ENCODE assay signal across 9 cellular contexts in the genomic region with DNA sequence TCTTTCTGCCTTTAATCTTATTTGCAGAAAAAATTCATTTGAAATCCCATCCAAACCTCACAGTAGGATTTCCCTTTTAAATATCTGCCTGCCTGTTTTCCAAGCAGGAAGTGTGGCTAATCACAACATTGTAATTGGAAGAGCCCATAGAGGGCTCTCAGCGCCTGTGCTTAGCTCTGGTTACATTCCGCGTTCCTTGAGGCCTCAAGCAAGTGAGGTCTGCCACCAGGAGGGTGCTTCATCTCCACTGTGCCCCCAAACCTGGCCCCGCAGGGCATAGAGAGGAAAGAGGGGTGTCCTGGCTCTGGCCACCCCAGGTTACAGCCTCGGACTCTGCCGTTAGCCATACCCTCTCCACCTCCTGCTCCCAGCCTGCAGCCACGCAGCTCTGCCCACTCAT.
DNase-seq lines count a peak whose midpoint lies in the region; FAIRE-seq and TF ChIP-seq lines count a peak whose summit lies in the region.
"Had no signal": no experiment of that assay in that cellular context is flagged by ENCODE, and none has a peak within 500 bp of the region (broad histone marks: within the 10 kb centered on the region; RNA-seq: fewer than 3 reads in every experiment).

No MANE protein-coding gene starts in this region.

- H3K9ac ChIP-seq in endothelial cell of umbilical vein (replicated peaks; ENCODE audit: extremely low read depth, insufficient read depth, low read length) (no peak overlapping the region), mesenchymal stem cell (ENCODE audit: low read length) (no peak overlapping the region)

- peak; percentile 42 for TF ChIP-seq CTCF in AG09319 (IDR thresholded peaks at IDR 0.05; ENCODE audit: low read depth, low read length)
- TF ChIP-seq CTCF in endothelial cell of umbilical vein (IDR thresholded peaks at IDR 0.05; ENCODE audit: extremely low read depth in 1 of 2, insufficient read depth in 1 of 2, low read depth in 1 of 2, low read length in 2 of 2): no peak
- no peak for TF ChIP-seq CTCF in lower leg skin (IDR thresholded peaks at IDR 0.05)
- no peak for TF ChIP-seq CTCF in tibial nerve (IDR thresholded peaks at IDR 0.05)

- FAIRE-seq in endothelial cell of umbilical vein (lab: Jason Lieb, UNC) (no peak), H54 (lab: Jason Lieb, UNC) (no peak)

- peak overlapping the region in 1 of 2 experiments; percentile 21 for H2BK12ac ChIP-seq in mesenchymal stem cell (ENCODE audit: low read length in 2 of 2)

- CTCF ChIA-PET in endothelial cell of umbilical vein (lab: Charles Lee): interaction anchor here (0.6 to 2.6 kb wide), 6 partner anchors 180 to 591 kb away, joined by 4 to 12 read pairs (median 5); no protein-coding TSS in a partner anchor

- no peaks in the 10 kb centered on the region for H3K79me1 ChIP-seq in mesenchymal stem cell (replicated peaks; ENCODE audit: low read length, poor library complexity, severe bottlenecking)

- H3K79me2 ChIP-seq in endothelial cell of umbilical vein (ENCODE audit: control insufficient read depth, insufficient read depth, low read length): no peaks in the 10 kb centered on the region

- H2BK120ac ChIP-seq in mesenchymal stem cell (ENCODE audit: low read depth, low read length): no peak overlapping the region

- H3K4me1 ChIP-seq in endothelial cell of umbilical vein (ENCODE audit: control insufficient read depth, extremely low read depth, insufficient read depth, low read length) (no peaks in the 10 kb centered on the region), mesenchymal stem cell (ENCODE audit: control insufficient read depth, insufficient read depth, low read depth, low read length) (peaks cover 6% of the 10 kb centered on the region), tibial nerve (peaks cover 0 to 10% (median 0%) of the 10 kb centered on the region in 4 donors)

- H3K4ac ChIP-seq in mesenchymal stem cell (ENCODE audit: low read depth in 1 of 2, low read length in 2 of 2): no peak overlapping the region

- TF ChIP-seq POLR2A in endothelial cell of umbilical vein (IDR thresholded peaks at IDR 0.05; ENCODE audit: low read depth, low read length) (no peak), lower leg skin (IDR thresholded peaks at IDR 0.05) (no peak), H54 (IDR thresholded peaks at IDR 0.05; ENCODE audit: low read depth, low read length) (no peak), tibial nerve (IDR thresholded peaks at IDR 0.05) (no peak)

- intact Hi-C loops in endothelial cell of umbilical vein (cut with micrococcal nuclease) (loop anchor here (5.0 kb wide), 1 partner anchor 592 kb away; no protein-coding TSS in a partner anchor), lower leg skin (cut with DNase I; ENCODE audit: low total_unique reads) (no loop called here)

- H3K4me3 ChIP-seq in endothelial cell of umbilical vein (replicated peaks in 1 of 3; ENCODE audit: insufficient read depth in 1 of 3, low read depth in 1 of 3, low read length in 3 of 3) (no peak overlapping the region), mesenchymal stem cell (ENCODE audit: insufficient read depth in 1 of 2, low read depth in 1 of 2, low read length in 2 of 2) (no peak overlapping the region), lower leg skin (ENCODE audit: low read depth, poor library complexity, severe bottlenecking) (no peak overlapping the region), tibial nerve (no peak overlapping the region)

- H3K9me3 ChIP-seq in endothelial cell of umbilical vein (replicated peaks; ENCODE audit: control insufficient read depth, insufficient read depth, low read length) (no peaks in the 10 kb centered on the region), mesenchymal stem cell (ENCODE audit: control insufficient read depth, low read length) (no peaks in the 10 kb centered on the region), tibial nerve (no peaks in the 10 kb centered on the region)

- no TSS peak for BruUV-seq in endothelial cell of umbilical vein (replicated peaks; lab: Mats Ljungman, UMichigan)

- H3K14ac ChIP-seq in mesenchymal stem cell (ENCODE audit: low read length in 2 of 2): peak overlapping the region in 1 of 2 experiments; percentile 23

- dilution Hi-C loops in endothelial cell of umbilical vein (cut with MboI; ENCODE audit: extremely low pct_ligation_motif_present, low sequenced_read_pairs): no loop called here

- no peak overlapping the region for H3K23ac ChIP-seq in mesenchymal stem cell (ENCODE audit: low read length in 2 of 2)

- H2AFZ ChIP-seq in endothelial cell of umbilical vein (ENCODE audit: low read depth, low read length): peak overlapping the region; percentile 47
- peak overlapping the region; percentile 85 for H2AFZ ChIP-seq in mesenchymal stem cell (ENCODE audit: low read depth, low read length)

- no peaks in the 10 kb centered on the region for H3K9me1 ChIP-seq in endothelial cell of umbilical vein (replicated peaks; ENCODE audit: control insufficient read depth, extremely low read depth, insufficient read depth, low read length)

- H2BK15ac ChIP-seq in mesenchymal stem cell (ENCODE audit: low read depth, poor library complexity, severe bottlenecking): no peak overlapping the region

- H3K36me3 ChIP-seq in endothelial cell of umbilical vein (ENCODE audit: control insufficient read depth in 2 of 2, extremely low read depth in 1 of 2, insufficient read depth in 2 of 2, low read length in 2 of 2) (no peaks in the 10 kb centered on the region), mesenchymal stem cell (ENCODE audit: control insufficient read depth in 1 of 2, insufficient read depth in 2 of 2, low read depth in 1 of 2, low read length in 2 of 2) (no peaks in the 10 kb centered on the region), tibial nerve (no peaks in the 10 kb centered on the region)

- H3K18ac ChIP-seq in mesenchymal stem cell (ENCODE audit: low read depth in 1 of 2, low read length in 2 of 2): peak overlapping the region in 1 of 2 experiments; percentile 6

- H3K27ac ChIP-seq in endothelial cell of umbilical vein (ENCODE audit: insufficient read depth, low read depth, low read length) (no peak overlapping the region), mesenchymal stem cell (ENCODE audit: low read length, poor library complexity, severe bottlenecking) (no peak overlapping the region), tibial nerve (no peak overlapping the region)

- TF ChIP-seq EP300 in tibial nerve (IDR thresholded peaks at IDR 0.05): no peak

- POLR2A ChIA-PET in endothelial cell of umbilical vein (lab: Charles Lee): no interaction called here

- H3K4me2 ChIP-seq in endothelial cell of umbilical vein (ENCODE audit: insufficient read depth, low read length) (no peak overlapping the region), mesenchymal stem cell (ENCODE audit: low read length, poor library complexity, severe bottlenecking) (peak overlapping the region; percentile 23)

- H2AK5ac ChIP-seq in mesenchymal stem cell (ENCODE audit: low read length, severe bottlenecking): no peak overlapping the region

- DNase-seq in AG09319 (ENCODE audit: extremely low read depth, low read depth): no peak
- peak; percentile 40 for DNase-seq in NCI-H1694 (lab: John Stamatoyannopoulos, UW)
- DNase-seq in endothelial cell of umbilical vein (ENCODE audit: low read depth, low spot score): peak; percentile 30
- DNase-seq in mesenchymal stem cell: peak; percentile 18
- DNase-seq in lower leg skin (ENCODE audit: low spot score in 2 of 2): no peak
- no peak for DNase-seq in H54 (ENCODE audit: insufficient read length, low spot score)
- no peak for DNase-seq in GF-D8 (lab: John Stamatoyannopoulos, UW)
- no peak for DNase-seq in tibial nerve (ENCODE audit: low spot score in 2 of 2)
- DNase-seq: activated CD4-positive, alpha-beta T cell treated with anti-CD3 and anti-CD28 coated beads, Interleukin-2, amount 50 U/mL, for 1 hour had no signal

- peaks cover 4 to 10% of the 10 kb centered on the region in 2 experiments for H3K27me3 ChIP-seq in endothelial cell of umbilical vein (ENCODE audit: control insufficient read depth in 2 of 2, insufficient read depth in 2 of 2, low read length in 2 of 2)
- H3K27me3 ChIP-seq in mesenchymal stem cell (ENCODE audit: control insufficient read depth in 1 of 2, insufficient read depth in 1 of 2, low read length in 2 of 2): peaks cover 0 to 3% of the 10 kb centered on the region in 2 experiments
- H3K27me3 ChIP-seq in tibial nerve: peaks cover 0 to 5% of the 10 kb centered on the region in 2 donors

- 16% methylated on average over 7 of the region's 7 CpGs for WGBS in mesenchymal stem cell
- WGBS in lower leg skin, 2 donors: 42 to 45% methylated on average over 7 of the region's 7 CpGs
- 27 to 33% methylated on average over 7 of the region's 7 CpGs for WGBS in tibial nerve, 2 donors

- H4K91ac ChIP-seq in mesenchymal stem cell (ENCODE audit: low read length): peak overlapping the region; percentile 2

- H4K8ac ChIP-seq in mesenchymal stem cell (ENCODE audit: low read length): peak overlapping the region; percentile 71

- H2BK5ac ChIP-seq in mesenchymal stem cell (ENCODE audit: low read depth, low read length, poor library complexity, severe bottlenecking): no peak overlapping the region

- no peaks in the 10 kb centered on the region for H4K20me1 ChIP-seq in endothelial cell of umbilical vein (replicated peaks; ENCODE audit: control insufficient read depth, extremely low read depth, insufficient read depth, low read length)

TF ChIP-seq in endothelial cell of umbilical vein, 7 proteins besides CTCF, POLR2A, EP300 and RAD21:
- no peak for TF ChIP-seq FOS (IDR thresholded peaks at IDR 0.05; ENCODE audit: borderline replicate concordance, insufficient read depth, low read length)
- TF ChIP-seq, protein P1, sequence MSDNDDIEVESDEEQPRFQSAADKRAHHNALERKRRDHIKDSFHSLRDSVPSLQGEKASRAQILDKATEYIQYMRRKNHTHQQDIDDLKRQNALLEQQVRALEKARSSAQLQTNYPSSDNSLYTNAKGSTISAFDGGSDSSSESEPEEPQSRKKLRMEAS (IDR thresholded peaks at IDR 0.05; ENCODE audit: insufficient read depth, insufficient read length): no peak
- no peak for TF ChIP-seq MYC (IDR thresholded peaks at IDR 0.05; ENCODE audit: low read depth, low read length)
- TF ChIP-seq EZH2 (IDR thresholded peaks at IDR 0.05; ENCODE audit: borderline replicate concordance, low read depth, low read length, severe bottlenecking): no peak

Comparison
In these comparisons a context has a peak if more than half of its experiments do, and no peak if none do; other contexts are left out.
1. DNase-seq: peak in NCI-H1694 (single experiment), endothelial cell of umbilical vein (single experiment) and mesenchymal stem cell (single experiment); none in AG09319 (single experiment), lower leg skin (0 of 2), H54 (single experiment), GF-D8 (single experiment) and tibial nerve (0 of 2).